In the genomic region with DNA sequence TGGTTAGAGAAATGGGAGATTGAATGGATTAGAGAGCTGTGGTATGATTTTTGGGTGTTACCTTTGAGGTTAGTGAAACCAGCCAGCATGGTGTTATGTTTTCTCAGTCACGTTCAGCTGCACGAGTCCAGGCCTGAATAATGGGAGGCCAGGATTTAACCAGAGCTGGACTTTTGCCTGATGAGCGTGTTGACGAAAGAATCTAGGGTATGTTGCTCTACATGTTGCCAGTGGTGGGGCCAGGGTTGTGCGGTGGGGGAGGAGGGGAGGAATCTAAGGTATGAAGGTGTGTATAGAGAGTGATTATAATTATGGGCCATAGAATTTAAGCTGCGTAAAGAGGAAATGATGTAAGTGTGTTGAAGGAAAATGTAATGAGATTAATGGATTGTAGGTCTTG, we compare ENCODE assay signal across 17 cellular contexts. TPM values are rescaled to one million over a fixed set of nuclear protein-coding genes. Genes with fewer than 3 reads are reported as not detected.
DNase-seq lines count a peak whose midpoint lies in the region; ATAC-seq and TF ChIP-seq lines count a peak whose summit lies in the region.
"Had no signal": no experiment of that assay in that cellular context is flagged by ENCODE, and none has a peak within 500 bp of the region (broad histone marks: within the 10 kb centered on the region; RNA-seq: fewer than 3 reads in every experiment).

No MANE protein-coding gene starts in this region.

- H3K4me1 Mint-ChIP-seq in mesothelial cell of epicardium = peaks cover 18% of the 10 kb centered on the region

- TF ChIP-seq CTCF in foreskin keratinocyte (conservative IDR thresholded peaks at IDR 0.05) = no peak
- no peak for TF ChIP-seq CTCF in mesothelial cell of epicardium (IDR thresholded peaks at IDR 0.05; ENCODE audit: unreplicated experiment)

- peak overlapping the region; percentile 0 for H3K4me3 Mint-ChIP-seq in mesothelial cell of epicardium
- H3K4me3 Mint-ChIP-seq: activated naive CD4-positive, alpha-beta T cell treated with anti-CD3 and anti-CD28 coated beads, Interleukin-2, amount 10 ng/mL, durations not matched to agents 7 days and 5 days had no signal

- H3K4me1 ChIP-seq in foreskin keratinocyte = peaks cover 15% of the 10 kb centered on the region

- H3K27ac ChIP-seq in foreskin keratinocyte = peak overlapping the region; percentile 81
- H3K27ac ChIP-seq: psoas muscle had no signal

- H3K9me3 Mint-ChIP-seq in mesothelial cell of epicardium = no peaks in the 10 kb centered on the region
- H3K9me3 Mint-ChIP-seq: activated naive CD4-positive, alpha-beta T cell treated with anti-CD3 and anti-CD28 coated beads, Interleukin-2, amount 10 ng/mL, durations not matched to agents 7 days and 5 days had no signal

- ATAC-seq in foreskin keratinocyte = peak; percentile 88
- ATAC-seq: psoas muscle had no signal

- no peaks in the 10 kb centered on the region for H3K27me3 Mint-ChIP-seq in mesothelial cell of epicardium (ENCODE audit: low read depth)
- H3K27me3 Mint-ChIP-seq: activated naive CD4-positive, alpha-beta T cell treated with anti-CD3 and anti-CD28 coated beads, Interleukin-2, amount 10 ng/mL, durations not matched to agents 7 days and 5 days had no signal

- H3K36me3 Mint-ChIP-seq in mesothelial cell of epicardium = peaks cover 21% of the 10 kb centered on the region

- DNase-seq in ELF-1 (ENCODE audit: low read depth, low spot score) (peak; percentile 30), SW480 (ENCODE audit: low spot score) (peak; percentile 92), foreskin keratinocyte (peak; percentile 99 to 100), mesothelial cell of epicardium (ENCODE audit: low spot score in 2 of 2, unreplicated experiment in 2 of 2) (peak; percentile 53 to 65), DMS53 treated with DMSO at 0.1 percent for 48 hours (lab: John Stamatoyannopoulos, UW; ENCODE audit: unreplicated experiment) (no peak), A172 (ENCODE audit: low spot score) (no peak), NOMO-1 treated with dmso at 0.1 percent for 144 hours (lab: John Stamatoyannopoulos, UW; ENCODE audit: unreplicated experiment) (no peak)
- no peak for DNase-seq in stimulated activated CD4-positive, alpha-beta T cell treated with anti-CD3 and anti-CD28 coated beads, Interleukin-4, amount 100 ng/mL, for 1 hour
- DNase-seq: activated CD8-positive, alpha-beta memory T cell treated with anti-CD3 and anti-CD28 coated beads, Interleukin-2, amount 50 U/mL, for 4 hours; activated naive CD4-positive, alpha-beta T cell treated with anti-CD3 and anti-CD28 coated beads, Interleukin-2, amount 10 ng/mL, durations not matched to agents 7 days and 5 days; DMS79; NCI-H1436 treated with DMSO at 0.1 percent for 48 hours; NCI-H524; psoas muscle; stimulated activated CD4-positive, alpha-beta T cell treated with anti-CD3 and anti-CD28 coated beads, Interleukin-2, amount 100 ng/mL, for 24 hours; SW 1271 had no signal

- H3K27me3 ChIP-seq in foreskin keratinocyte = no peaks in the 10 kb centered on the region
- H3K27me3 ChIP-seq: upper lobe of left lung had no signal

- H3K27ac Mint-ChIP-seq in mesothelial cell of epicardium = peak overlapping the region; percentile 96
- H3K27ac Mint-ChIP-seq: activated naive CD4-positive, alpha-beta T cell treated with anti-CD3 and anti-CD28 coated beads, Interleukin-2, amount 10 ng/mL, durations not matched to agents 7 days and 5 days had no signal

RNA-seq across cellular contexts. Expression of gene MINDY2, which starts 22.8 kb away (rescaled TPM):
- total RNA-seq in foreskin keratinocyte (16.0 and 16.1 TPM in 2 replicates), mesothelial cell of epicardium (27.6 to 30.1 TPM (median 29.3 TPM) in 3 replicates)
- 2.2 and 2.6 TPM in 2 replicates for polyA plus RNA-seq in foreskin keratinocyte
- 6.3 and 6.7 TPM in 2 replicates for total RNA-seq in A172 (2014; rRNA removed; shearing (Covaris generic))

RNA-seq across cellular contexts. Expression of gene ADAM10, which starts 44.4 kb away (rescaled TPM):
- total RNA-seq in foreskin keratinocyte = 162 and 166 TPM in 2 replicates
- polyA plus RNA-seq in foreskin keratinocyte = 15.5 and 18.6 TPM in 2 replicates
- 176 to 190 TPM (median 181 TPM) in 3 replicates for total RNA-seq in mesothelial cell of epicardium
- total RNA-seq in A172 (2014; rRNA removed; shearing (Covaris generic)) = 116 and 128 TPM in 2 replicates

Comparison
In these comparisons a context has a peak if more than half of its experiments do, and no peak if none do; other contexts are left out.
1. DNase-seq: peak in ELF-1 (single experiment), SW480 (single experiment), foreskin keratinocyte (2 of 2) and mesothelial cell of epicardium (2 of 2); none in DMS53 treated with DMSO at 0.1 percent for 48 hours (single experiment), stimulated activated CD4-positive, alpha-beta T cell treated with anti-CD3 and anti-CD28 coated beads, Interleukin-4, amount 100 ng/mL, for 1 hour (single experiment), A172 (single experiment) and NOMO-1 treated with dmso at 0.1 percent for 144 hours (single experiment).